In the genomic region with DNA sequence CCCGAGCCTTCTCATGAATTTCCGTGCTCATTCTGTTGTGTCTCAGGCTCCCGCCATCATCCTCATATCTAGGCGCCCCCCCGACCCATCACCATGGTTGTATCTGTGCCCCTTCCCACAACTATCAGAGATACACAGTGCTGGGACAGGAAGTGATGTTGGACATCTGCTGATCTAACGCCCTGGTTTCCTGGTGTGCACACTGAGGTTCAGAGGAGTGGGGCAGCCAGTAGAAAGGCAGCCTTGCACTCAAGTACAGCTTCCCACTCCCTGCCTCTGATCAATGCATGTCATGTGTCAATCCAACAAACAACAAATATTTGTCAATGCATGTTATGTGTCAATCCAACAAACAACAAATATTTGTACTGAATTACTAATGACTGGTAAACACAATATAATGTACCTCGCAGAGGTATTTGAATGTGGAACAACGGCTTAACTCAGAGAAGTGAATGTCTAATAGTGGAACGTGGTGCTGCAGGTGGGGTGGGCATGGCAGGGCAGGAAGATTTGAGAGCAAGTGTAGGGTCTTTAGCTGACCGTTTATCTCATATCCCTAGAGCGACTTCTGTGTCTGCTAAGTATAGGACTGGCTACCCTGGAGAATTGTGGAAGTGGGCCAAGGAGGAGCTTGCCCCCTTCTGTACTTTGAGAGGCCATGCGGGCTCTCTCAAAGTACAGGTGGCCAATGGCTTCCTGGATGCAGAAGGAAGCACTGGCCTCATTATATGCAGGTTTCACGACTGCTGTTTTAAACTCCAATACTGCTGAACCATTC, we compare ENCODE assay signal across 1 cellular context.
TF ChIP-seq lines count a peak whose summit lies in the region.

No MANE protein-coding gene starts in this region.

TF ChIP-seq in WTC11, 78 proteins besides CTCF, POLR2A, EP300 and RAD21 (continued from another document):
- no peak for TF ChIP-seq MYBL2 (CRISPR knock-in tag; IDR thresholded peaks at IDR 0.05)
- TF ChIP-seq, protein P1, sequence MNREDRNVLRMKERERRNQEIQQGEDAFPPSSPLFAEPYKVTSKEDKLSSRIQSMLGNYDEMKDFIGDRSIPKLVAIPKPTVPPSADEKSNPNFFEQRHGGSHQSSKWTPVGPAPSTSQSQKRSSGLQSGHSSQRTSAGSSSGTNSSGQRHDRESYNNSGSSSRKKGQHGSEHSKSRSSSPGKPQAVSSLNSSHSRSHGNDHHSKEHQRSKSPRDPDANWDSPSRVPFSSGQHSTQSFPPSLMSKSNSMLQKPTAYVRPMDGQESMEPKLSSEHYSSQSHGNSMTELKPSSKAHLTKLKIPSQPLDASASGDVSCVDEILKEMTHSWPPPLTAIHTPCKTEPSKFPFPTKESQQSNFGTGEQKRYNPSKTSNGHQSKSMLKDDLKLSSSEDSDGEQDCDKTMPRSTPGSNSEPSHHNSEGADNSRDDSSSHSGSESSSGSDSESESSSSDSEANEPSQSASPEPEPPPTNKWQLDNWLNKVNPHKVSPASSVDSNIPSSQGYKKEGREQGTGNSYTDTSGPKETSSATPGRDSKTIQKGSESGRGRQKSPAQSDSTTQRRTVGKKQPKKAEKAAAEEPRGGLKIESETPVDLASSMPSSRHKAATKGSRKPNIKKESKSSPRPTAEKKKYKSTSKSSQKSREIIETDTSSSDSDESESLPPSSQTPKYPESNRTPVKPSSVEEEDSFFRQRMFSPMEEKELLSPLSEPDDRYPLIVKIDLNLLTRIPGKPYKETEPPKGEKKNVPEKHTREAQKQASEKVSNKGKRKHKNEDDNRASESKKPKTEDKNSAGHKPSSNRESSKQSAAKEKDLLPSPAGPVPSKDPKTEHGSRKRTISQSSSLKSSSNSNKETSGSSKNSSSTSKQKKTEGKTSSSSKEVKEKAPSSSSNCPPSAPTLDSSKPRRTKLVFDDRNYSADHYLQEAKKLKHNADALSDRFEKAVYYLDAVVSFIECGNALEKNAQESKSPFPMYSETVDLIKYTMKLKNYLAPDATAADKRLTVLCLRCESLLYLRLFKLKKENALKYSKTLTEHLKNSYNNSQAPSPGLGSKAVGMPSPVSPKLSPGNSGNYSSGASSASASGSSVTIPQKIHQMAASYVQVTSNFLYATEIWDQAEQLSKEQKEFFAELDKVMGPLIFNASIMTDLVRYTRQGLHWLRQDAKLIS (CRISPR knock-in tag; IDR thresholded peaks at IDR 0.05; ENCODE audit: borderline replicate concordance), result no peak
- no peak for TF ChIP-seq MXD4 (CRISPR knock-in tag; IDR thresholded peaks at IDR 0.05; ENCODE audit: borderline replicate concordance)
TF ChIP-seq in WTC11: peak in this region for 0.
